28 cellular contexts compared by ENCODE assay signal in genomic region chr5:154230526-154230925, GRCh38.
"Had no signal": no experiment of that assay in that cellular context is flagged by ENCODE, and none has a peak within 500 bp of the region (broad histone marks: within the 10 kb centered on the region; RNA-seq: fewer than 3 reads in every experiment).

No MANE protein-coding gene starts in this region.

- H3K4me3 Mint-ChIP-seq: activated naive CD4-positive, alpha-beta T cell treated with anti-CD3 and anti-CD28 coated beads, Interleukin-2, amount 10 ng/mL, durations not matched to agents 7 days and 5 days; activated naive CD8-positive, alpha-beta T cell; activated T-cell treated with anti-CD3 and anti-CD28 coated beads, Interleukin-2, amount 50 U/mL, for 24 hours; central memory CD8-positive, alpha-beta T cell had no signal

- H3K27ac Mint-ChIP-seq: activated naive CD4-positive, alpha-beta T cell treated with anti-CD3 and anti-CD28 coated beads, Interleukin-2, amount 10 ng/mL, durations not matched to agents 7 days and 5 days; activated naive CD8-positive, alpha-beta T cell; activated T-cell treated with anti-CD3 and anti-CD28 coated beads, Interleukin-2, amount 50 U/mL, for 24 hours had no signal

- DNase-seq: activated CD4-positive, alpha-beta T cell treated with anti-CD3 and anti-CD28 coated beads for 1 hour; activated CD4-positive, alpha-beta T cell treated with anti-CD3 and anti-CD28 coated beads for 48 hours; activated CD4-positive, alpha-beta T cell treated with anti-CD3 and anti-CD28 coated beads, Interleukin-2, amount 50 U/mL, for 4 hours; activated CD4-positive, CD25-positive, alpha-beta regulatory T cell; activated CD8-positive, alpha-beta memory T cell treated with anti-CD3 and anti-CD28 coated beads for 24 hours; activated naive CD4-positive, alpha-beta T cell treated with anti-CD3 and anti-CD28 coated beads, Interleukin-2, amount 10 ng/mL, durations not matched to agents 7 days and 5 days; activated T-cell treated with anti-CD3 and anti-CD28 coated beads, Interleukin-2, amount 50 U/mL, for 24 hours; amygdala; MM.1S; MV-4-11; NCI-H1092; NCI-H1436 treated with DMSO at 0.1 percent for 48 hours; NCI-H1694 treated with DMSO at 0.1 percent for 48 hours; NCI-H2029; NCI-H510A; NCI-H748 treated with DMSO at 0.1 percent for 48 hours; NK-92 treated with Interleukin-12 subunit alpha and Interleukin-12 subunit beta, amount 100 ng/mL, for 24 hours; OCI-M1; Right ventricle myocardium superior; SW 1271; T-helper 1 cell; T1000; WERI-Rb-1 had no signal

- H3K9me3 ChIP-seq: ascending aorta had no signal

- H3K27me3 Mint-ChIP-seq: activated naive CD4-positive, alpha-beta T cell treated with anti-CD3 and anti-CD28 coated beads, Interleukin-2, amount 10 ng/mL, durations not matched to agents 7 days and 5 days; activated naive CD8-positive, alpha-beta T cell; activated T-cell treated with anti-CD3 and anti-CD28 coated beads, Interleukin-2, amount 50 U/mL, for 24 hours; central memory CD8-positive, alpha-beta T cell had no signal

- H3K27ac ChIP-seq: ascending aorta, cardiac muscle cell, KMS-11, WERI-Rb-1 had no signal

- H3K27me3 ChIP-seq: ascending aorta, cardiac muscle cell had no signal

- H3K4me2 ChIP-seq: KMS-11 had no signal

- H3K9me3 Mint-ChIP-seq: central memory CD8-positive, alpha-beta T cell had no signal

- H3K4me1 ChIP-seq: ascending aorta had no signal

- H3K4me3 ChIP-seq: ascending aorta, cardiac muscle cell had no signal

- H3K36me3 ChIP-seq: ascending aorta, cardiac muscle cell, WERI-Rb-1 had no signal

- H3K9ac ChIP-seq: KMS-11 had no signal
